23 cellular contexts compared by ENCODE assay signal in genomic region chr20:23214903-23215302, GRCh38.
"Had no signal": no experiment of that assay in that cellular context is flagged by ENCODE, and none has a peak within 500 bp of the region (broad histone marks: within the 10 kb centered on the region; RNA-seq: fewer than 3 reads in every experiment).

No MANE protein-coding gene starts in this region.

- H3K27me3 ChIP-seq: body of pancreas, cardiac muscle cell, heart right ventricle, sigmoid colon, upper lobe of left lung had no signal

- H3K27ac ChIP-seq: body of pancreas, cardiac muscle cell, heart right ventricle, left ventricle myocardium inferior, sigmoid colon, thoracic aorta, upper lobe of left lung had no signal

- DNase-seq: activated CD8-positive, alpha-beta memory T cell treated with anti-CD3 and anti-CD28 coated beads for 24 hours; activated CD8-positive, alpha-beta memory T cell treated with anti-CD3 and anti-CD28 coated beads, Interleukin-2, amount 50 U/mL, for 4 hours; activated T-cell treated with anti-CD3 and anti-CD28 coated beads, Interleukin-2, amount 50 U/mL, for 24 hours; amniotic stem cell; body of pancreas; dermis blood vessel endothelial cell; effector memory CD4-positive, alpha-beta T cell; foreskin fibroblast; heart right ventricle; left ventricle myocardium inferior; naive thymus-derived CD4-positive, alpha-beta T cell; retina; sigmoid colon; stimulated activated CD4-positive, alpha-beta T cell treated with anti-CD3 and anti-CD28 coated beads, Interleukin-4, amount 100 ng/mL, for 1 hour; stimulated activated naive CD4-positive, alpha-beta T cell; T-helper 9 cell; upper lobe of left lung had no signal

- H3K27me3 Mint-ChIP-seq: activated T-cell treated with anti-CD3 and anti-CD28 coated beads, Interleukin-2, amount 50 U/mL, for 24 hours had no signal

- H3K27ac Mint-ChIP-seq: activated naive CD8-positive, alpha-beta T cell; activated T-cell treated with anti-CD3 and anti-CD28 coated beads, Interleukin-2, amount 50 U/mL, for 24 hours; activated T-helper 17 cell treated with anti-CD3 and anti-CD28 coated beads, Interleukin-2, amount 50 U/mL, for 72 hours; naive thymus-derived CD4-positive, alpha-beta T cell; WTC11 had no signal

- H3K36me3 ChIP-seq: cardiac muscle cell, heart right ventricle, left ventricle myocardium inferior, sigmoid colon, thoracic aorta, upper lobe of left lung had no signal

- H3K36me3 Mint-ChIP-seq: activated naive CD8-positive, alpha-beta T cell; WTC11 had no signal

- H3K4me3 ChIP-seq: body of pancreas, cardiac muscle cell, heart right ventricle, left ventricle myocardium inferior, sigmoid colon, thoracic aorta, upper lobe of left lung had no signal

- H3K4me3 Mint-ChIP-seq: activated naive CD8-positive, alpha-beta T cell; activated T-cell treated with anti-CD3 and anti-CD28 coated beads, Interleukin-2, amount 50 U/mL, for 24 hours; activated T-helper 17 cell treated with anti-CD3 and anti-CD28 coated beads, Interleukin-2, amount 50 U/mL, for 72 hours; naive thymus-derived CD4-positive, alpha-beta T cell; neural crest cell; WTC11 had no signal

- H3K4me1 ChIP-seq: body of pancreas, heart right ventricle, left ventricle myocardium inferior, sigmoid colon, upper lobe of left lung had no signal

- ATAC-seq: activated T-helper 17 cell treated with anti-CD3 and anti-CD28 coated beads, Interleukin-2, amount 50 U/mL, for 72 hours; body of pancreas; heart right ventricle; naive thymus-derived CD4-positive, alpha-beta T cell; WTC11 had no signal

- H3K9me3 Mint-ChIP-seq: activated T-cell treated with anti-CD3 and anti-CD28 coated beads, Interleukin-2, amount 50 U/mL, for 24 hours had no signal

- H3K9me3 ChIP-seq: body of pancreas had no signal

- H3K4me1 Mint-ChIP-seq: activated T-helper 17 cell treated with anti-CD3 and anti-CD28 coated beads, Interleukin-2, amount 50 U/mL, for 72 hours; naive thymus-derived CD4-positive, alpha-beta T cell; neural crest cell; WTC11 had no signal
